In genomic region chr1:184805667-184806295, GRCh38 we compare ENCODE assay signal across 1 cellular context.
A peak's percentile ranks its signal among the peaks of the same experiment; 100 is the strongest.
TF ChIP-seq lines count a peak whose summit lies in the region.

No MANE protein-coding gene starts in this region.

TF ChIP-seq in K562, 482 proteins besides CTCF, POLR2A, EP300 and RAD21 (continued from another document):
- TF ChIP-seq ZMIZ1 (IDR thresholded peaks at IDR 0.05; ENCODE audit: low read depth in 2 of 2, low read length in 2 of 2) (no peak), SP1 (CRISPR knock-in tag; IDR thresholded peaks at IDR 0.05) (peak; percentile 55; the same call in 1 of the 2 replicates), TBP (optimal IDR thresholded peaks at IDR 0.05; ENCODE audit: low read depth, low read length) (no peak), PHB (CRISPR knock-in tag; IDR thresholded peaks at IDR 0.05) (peak; percentile 35; the same call in 1 of the 2 replicates), PHF21A (IDR thresholded peaks at IDR 0.05; ENCODE audit: borderline replicate concordance, low read depth) (no peak), NCOA6 (IDR thresholded peaks at IDR 0.05) (no peak), BACH1 (tag; IDR thresholded peaks at IDR 0.05) (no peak), PKNOX1 (IDR thresholded peaks at IDR 0.05) (peak; percentile 72), HMG20A (CRISPR knock-in tag; conservative IDR thresholded peaks at IDR 0.05) (no peak), ZBTB33 (CRISPR knock-in tag; IDR thresholded peaks at IDR 0.05) (peak; percentile 39; the same call in 1 of the 2 replicates), HMBOX1 (IDR thresholded peaks at IDR 0.05) (peak; percentile 37; the same call in 1 of the 2 replicates), YY1 (IDR thresholded peaks at IDR 0.05; ENCODE audit: borderline replicate concordance in 1 of 3, control insufficient read depth in 1 of 3, extremely low read depth in 1 of 3, insufficient read depth in 3 of 3, insufficient read length in 1 of 3, insufficient replicate concordance in 2 of 3, low read depth in 1 of 3, low read length in 2 of 3) (peak in 1 of 3 experiments; percentile 9), HINFP (tag; conservative IDR thresholded peaks at IDR 0.05; ENCODE audit: low read depth) (no peak), SIN3B (IDR thresholded peaks at IDR 0.05; ENCODE audit: low read depth) (no peak), TRIM24 (IDR thresholded peaks at IDR 0.05) (no peak), SLC30A9 (CRISPR knock-in tag; IDR thresholded peaks at IDR 0.05) (no peak), BHLHE40 (IDR thresholded peaks at IDR 0.05; ENCODE audit: low read length) (0 out of 2 replicates have a peak, but pooled peaks have one; percentile 18), CBFA2T3 (IDR thresholded peaks at IDR 0.05) (no peak), CC2D1A (IDR thresholded peaks at IDR 0.05) (peak; percentile 85), MAZ (CRISPR knock-in tag; conservative IDR thresholded peaks at IDR 0.05 in 1 of 2, IDR thresholded peaks at IDR 0.05 in 1 of 2) (peak in 1 of 2 experiments; percentile 55; a peak in 1 of 4 replicates), SMAD1 (IDR thresholded peaks at IDR 0.05; ENCODE audit: low read depth, low read length, partially characterized antibody) (no peak)
